ENCODE assay signal across 8 cellular contexts in the genomic region with DNA sequence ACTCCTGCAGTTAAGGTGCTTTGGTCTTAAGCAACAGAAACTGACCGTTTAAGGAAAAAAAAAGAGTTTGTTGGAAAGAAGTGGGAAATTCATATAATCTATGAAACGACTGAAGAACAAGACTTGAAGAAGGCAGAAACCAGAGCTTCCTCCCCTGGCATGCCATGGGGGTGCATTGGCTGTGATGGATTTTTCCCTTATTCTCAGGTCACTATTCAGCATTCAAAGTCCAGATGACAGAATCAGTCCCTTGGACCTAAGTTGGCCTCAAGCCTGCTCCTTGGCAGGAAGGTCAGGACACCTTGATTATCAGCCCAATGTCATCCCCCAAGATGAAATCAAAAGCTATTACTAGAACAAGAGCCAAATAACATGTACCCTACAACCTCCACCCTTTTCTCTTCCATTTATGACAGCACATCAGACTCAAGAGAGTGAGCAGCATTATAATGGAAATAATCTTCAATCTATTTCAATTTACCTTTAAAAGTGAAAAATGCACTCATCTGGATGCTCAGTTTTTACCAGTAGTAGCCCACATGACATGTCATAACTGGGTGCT. TPM values are rescaled to one million over a fixed set of nuclear protein-coding genes. Genes with fewer than 3 reads are reported as not detected.
DNase-seq lines count a peak whose midpoint lies in the region; ATAC-seq, FAIRE-seq and TF ChIP-seq lines count a peak whose summit lies in the region.

No MANE protein-coding gene starts in this region.

- WGBS in pancreas, 2 donors: 35 to 37% methylated on average over 2 of the region's 2 CpGs

- no peaks in the 10 kb centered on the region for H3K9me3 ChIP-seq in CD8-positive, alpha-beta T cell (ENCODE audit: low read length)
- H3K9me3 ChIP-seq in PC-9 (ENCODE audit: insufficient read depth, low read depth): no peaks in the 10 kb centered on the region
- H3K9me3 ChIP-seq in pancreas: no peaks in the 10 kb centered on the region

- peaks cover 11% of the 10 kb centered on the region for H3K4me1 ChIP-seq in CD8-positive, alpha-beta T cell (ENCODE audit: insufficient read depth, low read length)
- H3K4me1 ChIP-seq in PC-9 (replicated peaks; ENCODE audit: insufficient read depth): peaks cover 42% of the 10 kb centered on the region
- peaks cover 15 to 22% (median 16%) of the 10 kb centered on the region in 3 donors for H3K4me1 ChIP-seq in pancreas

- no peak for DNase-seq in CD8-positive, alpha-beta T cell
- DNase-seq in PC-9 (no peak), epithelial cell of prostate (ENCODE audit: low read depth, low spot score) (no peak), pancreas (no peak), EL (no peak)
- no peak for DNase-seq in activated CD4-positive, alpha-beta T cell treated with anti-CD3 and anti-CD28 coated beads, Interleukin-2, amount 50 U/mL, for 1 hour

- H2AFZ ChIP-seq in PC-9: no peak overlapping the region

- POLR2A ChIA-PET in CD8-positive, alpha-beta T cell (lab: Charles Lee): interaction anchor here (1.5 kb wide), 1 partner anchor 15 kb away, joined by 8 read pairs; the partner anchor contains the start of gene TMEM9
- POLR2A ChIA-PET in PC-9 (lab: Charles Lee; ENCODE audit: unreplicated experiment): no interaction called here

- no peak for TF ChIP-seq CTCF in CD8-positive, alpha-beta T cell (IDR thresholded peaks at IDR 0.05)
- no peak for TF ChIP-seq CTCF in PC-9 (conservative IDR thresholded peaks at IDR 0.05)
- no peak for TF ChIP-seq CTCF in pancreas (IDR thresholded peaks at IDR 0.05)

- H3K9me2 ChIP-seq in PC-9 (ENCODE audit: insufficient read depth): no peaks in the 10 kb centered on the region

- H3K9me3 Mint-ChIP-seq in CD8-positive, alpha-beta T cell: no peaks in the 10 kb centered on the region

- BruUV-seq in PC-9 (replicated peaks; lab: Mats Ljungman, UMichigan): TSS peak; percentile 23

- no peaks in the 10 kb centered on the region for H3K36me3 Mint-ChIP-seq in CD8-positive, alpha-beta T cell

- no peaks in the 10 kb centered on the region for H3K36me3 ChIP-seq in CD8-positive, alpha-beta T cell (ENCODE audit: insufficient read depth, low read length)
- H3K36me3 ChIP-seq in PC-9 (ENCODE audit: low read depth) (no peaks in the 10 kb centered on the region), pancreas (no peaks in the 10 kb centered on the region)

- H3K4me3 ChIP-seq in CD8-positive, alpha-beta T cell (ENCODE audit: low read depth, low read length): peak overlapping the region; percentile 65
- H3K4me3 ChIP-seq in PC-9 (peak overlapping the region; percentile 23; the same call in 1 of the 2 replicates), pancreas (peak overlapping the region in 2 of 4 donors; percentile 2 to 51)

- peak overlapping the region; percentile 91 for H3K4me3 Mint-ChIP-seq in CD8-positive, alpha-beta T cell

- H3K27me3 ChIP-seq in CD8-positive, alpha-beta T cell (ENCODE audit: insufficient read depth, low read length): no peaks in the 10 kb centered on the region
- H3K27me3 ChIP-seq in PC-9 (ENCODE audit: insufficient read depth, low read depth) (no peaks in the 10 kb centered on the region), pancreas (no peaks in the 10 kb centered on the region)

- peaks cover 12% of the 10 kb centered on the region for H3K27me3 Mint-ChIP-seq in CD8-positive, alpha-beta T cell (ENCODE audit: low read depth)

- no peaks in the 10 kb centered on the region for H3K79me2 ChIP-seq in PC-9 (ENCODE audit: low read depth)

- peak overlapping the region; percentile 84 for H3K27ac Mint-ChIP-seq in CD8-positive, alpha-beta T cell

- peaks cover 27% of the 10 kb centered on the region for H3F3A ChIP-seq in PC-9 (ENCODE audit: insufficient read depth, low read depth)

- no peak for ATAC-seq in CD8-positive, alpha-beta T cell
- ATAC-seq in pancreas: no peak
- no peak for ATAC-seq in GM18870 (IDR thresholded peaks at IDR 0.05; ENCODE audit: unreplicated experiment)
- ATAC-seq in GM19452 (IDR thresholded peaks at IDR 0.05; ENCODE audit: unreplicated experiment): no peak

- no peaks in the 10 kb centered on the region for H4K20me1 ChIP-seq in PC-9 (ENCODE audit: insufficient read depth)

- no peak for FAIRE-seq in pancreas (lab: Jason Lieb, UNC)

- peak overlapping the region; percentile 65 for H3K4me2 ChIP-seq in PC-9

- CTCF ChIA-PET in CD8-positive, alpha-beta T cell (lab: Charles Lee): interaction anchor here (0.8 kb wide), 1 partner anchor 11 kb away, joined by 3 read pairs; no protein-coding TSS in a partner anchor
- CTCF ChIA-PET in PC-9 (lab: Charles Lee): no interaction called here

- intact Hi-C loops in CD8-positive, alpha-beta T cell (cut with DNase I, micrococcal nuclease): loop anchor here (1.0 to 2.0 kb wide), 2 partner anchors 15 to 16 kb away; partner anchors contain the start of gene TMEM9 (in 2 of the 2)
- intact Hi-C loops in PC-9 (cut with micrococcal nuclease; ENCODE audit: unreplicated experiment) (no loop called here), pancreas (cut with DNase I) (no loop called here)

- H3K27ac ChIP-seq in CD8-positive, alpha-beta T cell (ENCODE audit: low read depth, low read length): no peak overlapping the region
- peak overlapping the region; percentile 62 for H3K27ac ChIP-seq in PC-9
- H3K27ac ChIP-seq in epithelial cell of prostate: peak overlapping the region; percentile 87
- peak overlapping the region; percentile 97 to 100 (median 100) for H3K27ac ChIP-seq in pancreas

- H3K4me1 Mint-ChIP-seq in CD8-positive, alpha-beta T cell (ENCODE audit: low read depth): peaks cover 13% of the 10 kb centered on the region

RNA-seq across cellular contexts. Expression of gene TMEM9, which starts 15.8 kb away (rescaled TPM):
- total RNA-seq in CD8-positive, alpha-beta T cell: 10 to 100 TPM; 14.3 to 14.4 TPM
- 92.9 and 94.3 TPM in 2 replicates for total RNA-seq in PC-9 (2021)
- 10 to 100 TPM; 21.3 to 42.9 (median 34.9) TPM for total RNA-seq in pancreas
- polyA plus RNA-seq in pancreas: 10 to 100 TPM; 52.2 to 87.7 TPM

RNA-seq across cellular contexts. Expression of gene IGFN1, which starts 20.6 kb away (rescaled TPM):
- total RNA-seq in CD8-positive, alpha-beta T cell: not detected
- total RNA-seq in PC-9 (2021) (4.3 TPM in 2 replicates), pancreas (10 to 100 TPM in 3 of 6 donors, 1 to 10 TPM in 3; 4.1 to 35.1 (median 10.0) TPM)
- polyA plus RNA-seq in pancreas: 10 to 100 TPM; 37.8 to 48.4 TPM

RNA-seq across cellular contexts. Expression of gene ASCL5, which starts 43.1 kb away (rescaled TPM):
- total RNA-seq in CD8-positive, alpha-beta T cell: under 1 TPM; 0.73 to 0.94 TPM
- total RNA-seq in PC-9 (2021) (0.24 and 0.38 TPM in 2 replicates), pancreas (1 to 10 TPM in 5 of 6 donors, under 1 TPM in 1; 0.61 to 1.6 (median 1.4) TPM)
- polyA plus RNA-seq in pancreas: under 1 TPM; 0.16 to 0.72 TPM

RNA-seq across cellular contexts. Expression of gene CACNA1S, which starts 57.8 kb away (rescaled TPM):
- not detected for total RNA-seq in CD8-positive, alpha-beta T cell
- total RNA-seq in PC-9 (2021) (not detected in 2 replicates), pancreas (not detected)
- under 1 TPM in 1 of 2 donors, not detected in 1; under 0.01 TPM for polyA plus RNA-seq in pancreas

Comparison
In these comparisons a context has a peak if more than half of its experiments do, and no peak if none do; other contexts are left out.
1. intact Hi-C loops: an anchor here in CD8-positive, alpha-beta T cell (1.0 to 2.0 kb wide); none called in PC-9 and pancreas.